In the genomic region with DNA sequence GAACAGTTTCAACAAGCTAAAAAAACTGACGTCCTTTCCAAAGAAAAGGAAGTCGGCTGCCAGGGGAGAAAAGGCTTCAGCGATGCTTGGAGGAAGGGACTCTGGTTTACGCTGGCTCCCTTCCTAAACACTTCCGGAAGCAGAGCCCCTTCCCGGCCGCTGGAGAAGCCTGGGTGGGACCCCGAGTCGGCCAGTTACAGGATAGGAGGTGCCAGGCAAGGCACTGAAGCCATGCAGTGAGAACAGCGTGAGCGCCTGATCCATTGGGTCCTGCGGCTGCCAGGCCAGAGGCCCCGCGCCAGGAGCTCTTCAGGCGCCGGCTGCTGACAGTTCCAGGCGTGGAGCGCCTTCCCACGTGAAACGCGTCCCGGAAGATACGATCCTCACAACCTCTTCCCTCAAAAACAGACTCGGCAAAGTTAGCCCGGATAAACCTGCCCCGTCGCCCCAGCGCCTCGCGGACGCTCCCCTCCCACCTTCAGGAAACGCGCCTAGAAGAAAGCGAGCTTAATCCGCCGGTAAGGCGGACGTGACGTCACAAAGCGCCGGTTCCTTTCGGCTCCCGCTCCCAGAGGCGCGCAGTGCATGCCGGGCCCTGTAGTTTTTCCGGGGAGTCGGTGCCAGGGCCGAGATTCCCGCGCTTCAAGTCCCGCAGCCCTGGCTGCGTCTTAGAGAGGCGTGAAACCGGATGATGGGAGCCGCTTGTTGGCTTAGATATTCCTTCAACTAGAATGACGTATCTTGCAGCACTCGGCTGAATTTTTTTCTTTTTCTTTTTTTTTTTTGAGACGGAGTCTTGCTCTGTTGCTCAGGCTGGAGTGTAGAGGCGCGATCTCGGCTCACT, we compare ENCODE assay signal across 8 cellular contexts. TPM values are rescaled to one million over a fixed set of nuclear protein-coding genes. Genes with fewer than 3 reads are reported as not detected.
DNase-seq lines count a peak whose midpoint lies in the region; ATAC-seq, FAIRE-seq and TF ChIP-seq lines count a peak whose summit lies in the region.

Gene ADAT1 (minus strand): TSS at position 520 of the 844 bp plus-strand sequence. CDS start 2,482 bp downstream, outside the sequence.

- TF ChIP-seq POLR2A in esophagus muscularis mucosa (IDR thresholded peaks at IDR 0.05; ENCODE audit: low read depth): peak; percentile 74

- TF ChIP-seq CTCF in esophagus muscularis mucosa (IDR thresholded peaks at IDR 0.05): peak in 1 of 3 experiments; percentile 37

- H3K27me3 Mint-ChIP-seq in activated T-cell treated with anti-CD3 and anti-CD28 coated beads, Interleukin-2, amount 50 U/mL, for 72 hours (ENCODE audit: low read depth): no peaks in the 10 kb centered on the region

- peak; percentile 92 for DNase-seq in DMS79 (lab: John Stamatoyannopoulos, UW)
- DNase-seq in RCC 7860 (ENCODE audit: low spot score): peak; percentile 90
- peak; percentile 95 to 98 for DNase-seq in activated T-cell treated with anti-CD3 and anti-CD28 coated beads, Interleukin-2, amount 50 U/mL, for 72 hours
- peak; percentile 99 for DNase-seq in esophagus muscularis mucosa (ENCODE audit: extremely low spot score)
- peak; percentile 97 for DNase-seq in myocyte (ENCODE audit: low read depth)
- peak; percentile 92 to 97 for DNase-seq in stimulated activated CD8-positive, alpha-beta memory T cell treated with anti-CD3 and anti-CD28 coated beads, Interleukin-7, amount 100 ng/mL, for 48 hours (ENCODE audit: extremely low read depth in 1 of 2, low read depth in 1 of 2)

- H3K36me3 ChIP-seq in KOPT-K1 (ENCODE audit: insufficient read depth, low read length): peaks cover 64% of the 10 kb centered on the region
- peaks cover 20 to 55% (median 49%) of the 10 kb centered on the region in 4 donors for H3K36me3 ChIP-seq in esophagus muscularis mucosa

- H3K4me3 ChIP-seq in esophagus muscularis mucosa: peak within 1 kb of the TSS; percentile 65 to 82 (median 74)

- H3K9me3 Mint-ChIP-seq in activated T-cell treated with anti-CD3 and anti-CD28 coated beads, Interleukin-2, amount 50 U/mL, for 72 hours: no peaks in the 10 kb centered on the region

- H3K4me3 Mint-ChIP-seq in activated T-cell treated with anti-CD3 and anti-CD28 coated beads, Interleukin-2, amount 50 U/mL, for 72 hours: peak within 1 kb of the TSS; percentile 91 to 93

- intact Hi-C loops in esophagus muscularis mucosa (cut with DNase I): loop anchor here (10.0 kb wide), 1 partner anchor 148 kb away; no protein-coding TSS in a partner anchor

- peak within 1 kb of the TSS; percentile 90 for H3K27ac Mint-ChIP-seq in activated T-cell treated with anti-CD3 and anti-CD28 coated beads, Interleukin-2, amount 50 U/mL, for 72 hours

- WGBS in esophagus muscularis mucosa: under 1% methylated on average over 48 of the region's 62 CpGs

- ATAC-seq in GM21786 (IDR thresholded peaks at IDR 0.05; ENCODE audit: unreplicated experiment): peak; percentile 93
- peak; percentile 90 to 95 for ATAC-seq in activated T-cell treated with anti-CD3 and anti-CD28 coated beads, Interleukin-2, amount 50 U/mL, for 72 hours (replicated peaks in 1 of 2)

- no peaks in the 10 kb centered on the region for H3K9me3 ChIP-seq in KOPT-K1 (ENCODE audit: insufficient read depth, low read length, poor library complexity, severe bottlenecking)
- no peaks in the 10 kb centered on the region for H3K9me3 ChIP-seq in esophagus muscularis mucosa

- H3K36me3 Mint-ChIP-seq in activated T-cell treated with anti-CD3 and anti-CD28 coated beads, Interleukin-2, amount 50 U/mL, for 72 hours (ENCODE audit: insufficient read depth in 2 of 2): peaks cover 16 to 41% of the 10 kb centered on the region in 2 donors

- H3K27ac ChIP-seq in KOPT-K1 (ENCODE audit: low read depth, low read length, poor library complexity, severe bottlenecking) (peak within 1 kb of the TSS; percentile 90), esophagus muscularis mucosa (replicated peaks in 1 of 4) (peak within 1 kb of the TSS; percentile 82 to 97 (median 90))

- H3K4me1 ChIP-seq in esophagus muscularis mucosa: peaks cover 14 to 32% (median 19%) of the 10 kb centered on the region in 4 donors

- no peaks in the 10 kb centered on the region for H3K27me3 ChIP-seq in esophagus muscularis mucosa

- no peak for TF ChIP-seq EP300 in esophagus muscularis mucosa (IDR thresholded peaks at IDR 0.05)

- peak; percentile 61 for FAIRE-seq in RCC 7860 (lab: Jason Lieb, UNC)

- H3K4me1 Mint-ChIP-seq in activated T-cell treated with anti-CD3 and anti-CD28 coated beads, Interleukin-2, amount 50 U/mL, for 72 hours (ENCODE audit: low read depth): peaks cover 35% of the 10 kb centered on the region

RNA-seq across cellular contexts. Expression of gene ADAT1, which starts in this region (rescaled TPM):
- 10 to 100 TPM; 38.2 to 60.5 TPM for total RNA-seq in activated T-cell treated with anti-CD3 and anti-CD28 coated beads, Interleukin-2, amount 50 U/mL, for 72 hours
- total RNA-seq in esophagus muscularis mucosa (10 to 100 TPM; 17.0 to 33.6 (median 22.7) TPM), myocyte (28.9 and 33.4 TPM in 2 replicates)
- 36.6 TPM for polyA plus RNA-seq in myocyte (2012)

Comparison
In these comparisons a context has a peak if more than half of its experiments do, and no peak if none do; other contexts are left out.
1. Peak in every context shown above with its lines: DNase-seq, ATAC-seq, H3K4me3 ChIP-seq and H3K27ac ChIP-seq.